19 cellular contexts compared by ENCODE assay signal in the genomic region with DNA sequence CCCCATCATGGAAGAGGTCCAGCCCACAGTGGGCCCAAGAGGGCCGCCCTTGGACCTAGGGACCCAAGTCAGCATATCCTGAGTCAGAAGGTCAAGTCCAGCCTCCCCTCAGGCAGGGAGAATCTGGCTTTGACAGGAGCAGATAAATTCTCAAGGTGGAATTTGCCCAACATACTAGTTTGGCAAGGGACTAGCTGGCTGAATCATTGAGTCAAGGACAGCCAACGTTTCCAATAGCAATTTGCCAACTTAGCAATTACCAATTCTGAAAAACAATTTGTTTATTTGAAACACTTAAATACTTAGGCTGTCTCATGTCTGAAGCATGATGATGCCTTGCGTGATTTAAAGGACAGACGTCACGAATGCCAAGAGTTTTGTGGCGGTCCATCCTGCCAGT. TPM values are rescaled to one million over a fixed set of nuclear protein-coding genes. Genes with fewer than 3 reads are reported as not detected.
"Had no signal": no experiment of that assay in that cellular context is flagged by ENCODE, and none has a peak within 500 bp of the region (broad histone marks: within the 10 kb centered on the region; RNA-seq: fewer than 3 reads in every experiment).

No MANE protein-coding gene starts in this region.

RNA-seq across cellular contexts. Expression of a gene that starts 2.7 kb away (rescaled TPM):
- total RNA-seq: activated naive CD4-positive, alpha-beta T cell treated with anti-CD3 and anti-CD28 coated beads for 36 hours; activated naive CD4-positive, alpha-beta T cell treated with anti-CD3 and anti-CD28 coated beads, Interleukin-2, amount 50 U/mL, for 72 hours; activated naive CD8-positive, alpha-beta T cell treated with anti-CD3 and anti-CD28 coated beads for 36 hours; activated naive CD8-positive, alpha-beta T cell treated with anti-CD3 and anti-CD28 coated beads, Interleukin-2, amount 10 ng/mL, durations not matched to agents 7 days and 5 days; activated T-cell treated with anti-CD3 and anti-CD28 coated beads, Interleukin-2, amount 50 U/mL, for 4 hours; activated T-cell treated with anti-CD3 and anti-CD28 coated beads, Interleukin-2, amount 50 U/mL, for 72 hours; activated T-helper 1 cell treated with anti-CD3 and anti-CD28 coated beads, Interleukin-12 subunit alpha, Interleukin-12 subunit beta, Interleukin-2, Interleukin-4 antibody, amounts not matched to agents 30 ng/mL and 10 ng/mL and 1 ng/mL, durations not matched to agents 14 hours and 24 hours and 36 hours; activated T-helper 17 cell treated with anti-CD3 and anti-CD28 coated beads, Interleukin-2, amount 50 U/mL, for 72 hours; activated T-helper 2 cell treated with anti-CD3 and anti-CD28 coated beads, Interferon-gamma antibody, Interleukin-2, Interleukin-4, amounts not matched to agents 10 μg/mL and 5 μg/mL and 100 μg/mL, durations not matched to agents 14 hours and 24 hours and 36 hours; aorta; ascending aorta; astrocyte; breast epithelium; bronchial epithelial cell; cardiac muscle cell; cardiac septum; cerebellum; chondrocyte had no signal
- polyA plus RNA-seq: adipose tissue, cardiac muscle cell had no signal
